16 cellular contexts compared by ENCODE assay signal in genomic region chr3:118850687-118851086, GRCh38.
DNase-seq lines count a peak whose midpoint lies in the region; ATAC-seq and TF ChIP-seq lines count a peak whose summit lies in the region.
"Had no signal": no experiment of that assay in that cellular context is flagged by ENCODE, and none has a peak within 500 bp of the region (broad histone marks: within the 10 kb centered on the region; RNA-seq: fewer than 3 reads in every experiment).

No MANE protein-coding gene starts in this region.

- H3K36me3 Mint-ChIP-seq in GM23338 (ENCODE audit: low read depth): no peaks in the 10 kb centered on the region; the same call in 2 of the 3 replicates
- H3K36me3 Mint-ChIP-seq in endodermal cell (ENCODE audit: low read depth): no peaks in the 10 kb centered on the region

- no peaks in the 10 kb centered on the region for H3F3A ChIP-seq in GM23338 (replicated peaks; ENCODE audit: low read depth)

- H3K36me3 ChIP-seq in GM23338 (ENCODE audit: insufficient read depth) (no peaks in the 10 kb centered on the region), NT2/D1 (ENCODE audit: insufficient read depth, insufficient read length, low read length) (no peaks in the 10 kb centered on the region), endodermal cell (ENCODE audit: control insufficient read depth, insufficient read depth, low read length) (no peaks in the 10 kb centered on the region)
- H3K36me3 ChIP-seq: BLaER1 had no signal

- H3K4me1 ChIP-seq in GM23338 (ENCODE audit: insufficient read depth): no peaks in the 10 kb centered on the region
- no peaks in the 10 kb centered on the region for H3K4me1 ChIP-seq in NT2/D1 (ENCODE audit: insufficient read depth, insufficient read length)
- H3K4me1 ChIP-seq in endodermal cell (ENCODE audit: control insufficient read depth, insufficient read depth, low read length): no peaks in the 10 kb centered on the region
- H3K4me1 ChIP-seq: BLaER1, Caco-2 had no signal

- DNase-seq in GM23338 (ENCODE audit: low spot score): peak; percentile 67
- DNase-seq in NT2/D1 (ENCODE audit: low read depth, low spot score): peak; percentile 20
- DNase-seq in endodermal cell: peak; percentile 54
- peak; percentile 36 for DNase-seq in iPS-NIHi7 (ENCODE audit: extremely low spot score)
- no peak for DNase-seq in HCEC 1CT
- no peak for DNase-seq in stimulated activated naive CD4-positive, alpha-beta T cell treated with Interleukin-2 at 50 U/mL for 16 hours (lab: John Stamatoyannopoulos, UW)
- DNase-seq: 8988T; AML-193; Caco-2; CD8-positive, alpha-beta memory T cell; DMS79; GOT3 had no signal

- no peak overlapping the region for H3K4me3 ChIP-seq in GM23338
- no peak overlapping the region for H3K4me3 ChIP-seq in NT2/D1 (ENCODE audit: insufficient read length, low read depth)
- no peak overlapping the region for H3K4me3 ChIP-seq in endodermal cell (ENCODE audit: low read length)
- H3K4me3 ChIP-seq: BLaER1, GM12878 had no signal

- H3K27me3 Mint-ChIP-seq in GM23338 (ENCODE audit: insufficient read depth, low read depth, poor library complexity) (peaks cover 2% of the 10 kb centered on the region), endodermal cell (ENCODE audit: insufficient read depth) (no peaks in the 10 kb centered on the region)

- no peak overlapping the region for H3K4me2 ChIP-seq in GM23338
- H3K4me2 ChIP-seq: BLaER1 had no signal

- H3K4me3 Mint-ChIP-seq in GM23338 (no peak overlapping the region), endodermal cell (no peak overlapping the region)

- H2AFZ ChIP-seq in GM23338: no peak overlapping the region

- H3K27me3 ChIP-seq in GM23338 (ENCODE audit: insufficient read depth): no peaks in the 10 kb centered on the region
- no peaks in the 10 kb centered on the region for H3K27me3 ChIP-seq in NT2/D1 (ENCODE audit: insufficient read depth, insufficient read length)
- H3K27me3 ChIP-seq in endodermal cell (ENCODE audit: control insufficient read depth, insufficient read depth, low read length, poor library complexity, severe bottlenecking): no peaks in the 10 kb centered on the region
- H3K27me3 ChIP-seq: BLaER1 had no signal

- H3K4me1 Mint-ChIP-seq in GM23338: no peaks in the 10 kb centered on the region
- no peaks in the 10 kb centered on the region for H3K4me1 Mint-ChIP-seq in endodermal cell

- no peaks in the 10 kb centered on the region for H3K79me2 ChIP-seq in GM23338 (replicated peaks; ENCODE audit: insufficient read depth)

- ATAC-seq in GM23338 (peak; percentile 57), HG03039 (IDR thresholded peaks at IDR 0.05; ENCODE audit: unreplicated experiment) (no peak)
- ATAC-seq: GM12878, HepG2 had no signal

- TF ChIP-seq CTCF in GM23338 (conservative IDR thresholded peaks at IDR 0.05; ENCODE audit: low read depth in 2 of 2): peak; percentile 44 to 65
- TF ChIP-seq CTCF in endodermal cell (conservative IDR thresholded peaks at IDR 0.05): peak; percentile 35

- H3K9me3 Mint-ChIP-seq in GM23338 (peaks cover 12% of the 10 kb centered on the region), endodermal cell (peaks cover 5% of the 10 kb centered on the region)

- H3K27ac Mint-ChIP-seq in GM23338 (no peak overlapping the region), endodermal cell (no peak overlapping the region)

- 89% methylated on average over 5 to 10 of the region's 10 CpGs for WGBS in endodermal cell (ENCODE audit: insufficient coverage in 1 of 2, insufficient read length in 1 of 2), 2 experiments

- H3K27ac ChIP-seq in GM23338 (ENCODE audit: low read depth): no peak overlapping the region
- H3K27ac ChIP-seq in endodermal cell (ENCODE audit: low read depth, low read length): no peak overlapping the region
- H3K27ac ChIP-seq: BLaER1 had no signal

- H3K9me2 ChIP-seq in GM23338 (ENCODE audit: insufficient read depth): no peaks in the 10 kb centered on the region; the same call in 1 of the 2 replicates

- no peaks in the 10 kb centered on the region for H4K20me1 ChIP-seq in GM23338 (replicated peaks; ENCODE audit: insufficient read depth)
- H4K20me1 ChIP-seq: BLaER1 had no signal

- no peak overlapping the region for H3K9ac ChIP-seq in NT2/D1 (ENCODE audit: insufficient read length, low read depth)
- H3K9ac ChIP-seq in endodermal cell (ENCODE audit: extremely low read depth, low read length, poor library complexity, severe bottlenecking): no peak overlapping the region
- H3K9ac ChIP-seq: BLaER1 had no signal

- no peaks in the 10 kb centered on the region; the same call in 1 of the 2 replicates for H3K9me3 ChIP-seq in NT2/D1 (ENCODE audit: insufficient read depth, low read length)
- H3K9me3 ChIP-seq in endodermal cell (ENCODE audit: control insufficient read depth, low read length): no peaks in the 10 kb centered on the region
- H3K9me3 ChIP-seq: Caco-2 had no signal

TF ChIP-seq in GM23338, 12 proteins besides CTCF, POLR2A, EP300 and RAD21 (continues in another document):
- TF ChIP-seq NANOG (IDR thresholded peaks at IDR 0.05; ENCODE audit: borderline replicate concordance) (no peak), JUNB (IDR thresholded peaks at IDR 0.05; ENCODE audit: unreplicated experiment) (no peak), EZH2 (IDR thresholded peaks at IDR 0.05; ENCODE audit: low read depth, unreplicated experiment) (no peak), CREB1 (CRISPR knock-in tag; IDR thresholded peaks at IDR 0.05; ENCODE audit: low read depth) (no peak), EZH2phosphoT487 (IDR thresholded peaks at IDR 0.05; ENCODE audit: unreplicated experiment) (no peak), ZNF114 (CRISPR knock-in tag; IDR thresholded peaks at IDR 0.05) (no peak), POLR2AphosphoS5 (IDR thresholded peaks at IDR 0.05; ENCODE audit: low read depth) (no peak), ZNF331 (CRISPR knock-in tag; IDR thresholded peaks at IDR 0.05; ENCODE audit: low read depth) (no peak), STAT1 (IDR thresholded peaks at IDR 0.05; ENCODE audit: unreplicated experiment) (no peak)
- TF ChIP-seq, protein P1, sequence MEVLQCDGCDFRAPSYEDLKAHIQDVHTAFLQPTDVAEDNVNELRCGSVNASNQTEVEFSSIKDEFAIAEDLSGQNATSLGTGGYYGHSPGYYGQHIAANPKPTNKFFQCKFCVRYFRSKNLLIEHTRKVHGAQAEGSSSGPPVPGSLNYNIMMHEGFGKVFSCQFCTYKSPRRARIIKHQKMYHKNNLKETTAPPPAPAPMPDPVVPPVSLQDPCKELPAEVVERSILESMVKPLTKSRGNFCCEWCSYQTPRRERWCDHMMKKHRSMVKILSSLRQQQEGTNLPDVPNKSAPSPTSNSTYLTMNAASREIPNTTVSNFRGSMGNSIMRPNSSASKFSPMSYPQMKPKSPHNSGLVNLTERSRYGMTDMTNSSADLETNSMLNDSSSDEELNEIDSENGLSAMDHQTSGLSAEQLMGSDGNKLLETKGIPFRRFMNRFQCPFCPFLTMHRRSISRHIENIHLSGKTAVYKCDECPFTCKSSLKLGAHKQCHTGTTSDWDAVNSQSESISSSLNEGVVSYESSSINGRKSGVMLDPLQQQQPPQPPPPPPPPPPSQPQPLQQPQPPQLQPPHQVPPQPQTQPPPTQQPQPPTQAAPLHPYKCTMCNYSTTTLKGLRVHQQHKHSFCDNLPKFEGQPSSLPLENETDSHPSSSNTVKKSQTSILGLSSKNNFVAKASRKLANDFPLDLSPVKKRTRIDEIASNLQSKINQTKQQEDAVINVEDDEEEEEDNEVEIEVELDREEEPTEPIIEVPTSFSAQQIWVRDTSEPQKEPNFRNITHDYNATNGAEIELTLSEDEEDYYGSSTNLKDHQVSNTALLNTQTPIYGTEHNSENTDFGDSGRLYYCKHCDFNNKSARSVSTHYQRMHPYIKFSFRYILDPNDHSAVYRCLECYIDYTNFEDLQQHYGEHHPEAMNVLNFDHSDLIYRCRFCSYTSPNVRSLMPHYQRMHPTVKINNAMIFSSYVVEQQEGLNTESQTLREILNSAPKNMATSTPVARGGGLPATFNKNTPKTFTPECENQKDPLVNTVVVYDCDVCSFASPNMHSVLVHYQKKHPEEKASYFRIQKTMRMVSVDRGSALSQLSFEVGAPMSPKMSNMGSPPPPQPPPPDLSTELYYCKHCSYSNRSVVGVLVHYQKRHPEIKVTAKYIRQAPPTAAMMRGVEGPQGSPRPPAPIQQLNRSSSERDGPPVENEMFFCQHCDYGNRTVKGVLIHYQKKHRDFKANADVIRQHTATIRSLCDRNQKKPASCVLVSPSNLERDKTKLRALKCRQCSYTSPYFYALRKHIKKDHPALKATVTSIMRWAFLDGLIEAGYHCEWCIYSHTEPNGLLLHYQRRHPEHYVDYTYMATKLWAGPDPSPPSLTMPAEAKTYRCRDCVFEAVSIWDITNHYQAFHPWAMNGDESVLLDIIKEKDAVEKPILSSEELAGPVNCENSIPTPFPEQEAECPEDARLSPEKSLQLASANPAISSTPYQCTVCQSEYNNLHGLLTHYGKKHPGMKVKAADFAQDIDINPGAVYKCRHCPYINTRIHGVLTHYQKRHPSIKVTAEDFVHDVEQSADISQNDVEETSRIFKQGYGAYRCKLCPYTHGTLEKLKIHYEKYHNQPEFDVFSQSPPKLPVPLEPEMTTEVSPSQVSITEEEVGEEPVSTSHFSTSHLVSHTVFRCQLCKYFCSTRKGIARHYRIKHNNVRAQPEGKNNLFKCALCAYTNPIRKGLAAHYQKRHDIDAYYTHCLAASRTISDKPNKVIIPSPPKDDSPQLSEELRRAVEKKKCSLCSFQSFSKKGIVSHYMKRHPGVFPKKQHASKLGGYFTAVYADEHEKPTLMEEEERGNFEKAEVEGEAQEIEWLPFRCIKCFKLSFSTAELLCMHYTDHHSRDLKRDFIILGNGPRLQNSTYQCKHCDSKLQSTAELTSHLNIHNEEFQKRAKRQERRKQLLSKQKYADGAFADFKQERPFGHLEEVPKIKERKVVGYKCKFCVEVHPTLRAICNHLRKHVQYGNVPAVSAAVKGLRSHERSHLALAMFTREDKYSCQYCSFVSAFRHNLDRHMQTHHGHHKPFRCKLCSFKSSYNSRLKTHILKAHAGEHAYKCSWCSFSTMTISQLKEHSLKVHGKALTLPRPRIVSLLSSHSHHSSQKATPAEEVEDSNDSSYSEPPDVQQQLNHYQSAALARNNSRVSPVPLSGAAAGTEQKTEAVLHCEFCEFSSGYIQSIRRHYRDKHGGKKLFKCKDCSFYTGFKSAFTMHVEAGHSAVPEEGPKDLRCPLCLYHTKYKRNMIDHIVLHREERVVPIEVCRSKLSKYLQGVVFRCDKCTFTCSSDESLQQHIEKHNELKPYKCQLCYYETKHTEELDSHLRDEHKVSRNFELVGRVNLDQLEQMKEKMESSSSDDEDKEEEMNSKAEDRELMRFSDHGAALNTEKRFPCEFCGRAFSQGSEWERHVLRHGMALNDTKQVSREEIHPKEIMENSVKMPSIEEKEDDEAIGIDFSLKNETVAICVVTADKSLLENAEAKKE (CRISPR knock-in tag; IDR thresholded peaks at IDR 0.05): no peak

Comparison
In these comparisons a context has a peak if more than half of its experiments do, and no peak if none do; other contexts are left out.
1. DNase-seq: peak in GM23338 (single experiment), NT2/D1 (single experiment), endodermal cell (single experiment) and iPS-NIHi7 (single experiment); none in HCEC 1CT (single experiment) and stimulated activated naive CD4-positive, alpha-beta T cell treated with Interleukin-2 at 50 U/mL for 16 hours (single experiment).